Comparison of ENCODE assay signal across 1 cellular context in genomic region chr5:1504617-1505016, GRCh38.
TF ChIP-seq lines count a peak whose summit lies in the region.

No MANE protein-coding gene starts in this region.

TF ChIP-seq in H1, 55 proteins besides CTCF, POLR2A, EP300 and RAD21:
- TF ChIP-seq TCF12 (IDR thresholded peaks at IDR 0.05; ENCODE audit: low read depth, low read length) (no peak), MAX (IDR thresholded peaks at IDR 0.05) (no peak), HDAC6 (IDR thresholded peaks at IDR 0.05; ENCODE audit: low read depth, low read length) (no peak), TBP (IDR thresholded peaks at IDR 0.05; ENCODE audit: low read depth, low read length) (no peak), RFX5 (IDR thresholded peaks at IDR 0.05; ENCODE audit: borderline replicate concordance, low read depth, low read length) (no peak)
